ENCODE assay signal across 1 cellular context in genomic region chr16:77581706-77582105, GRCh38.
TF ChIP-seq lines count a peak whose summit lies in the region.

No MANE protein-coding gene starts in this region.

TF ChIP-seq in IMR-90, 13 proteins besides CTCF, POLR2A, EP300 and RAD21 (continued from another document):
- TF ChIP-seq MXI1 (IDR thresholded peaks at IDR 0.05; ENCODE audit: borderline replicate concordance, low read depth, low read length) (no peak), MAZ (IDR thresholded peaks at IDR 0.05; ENCODE audit: borderline replicate concordance, low read depth, low read length) (no peak), SMC3 (IDR thresholded peaks at IDR 0.05; ENCODE audit: low read depth, low read length) (no peak)
